Comparison of ENCODE assay signal across 1 cellular context in genomic region chr11:69071956-69072355, GRCh38.
TF ChIP-seq lines count a peak whose summit lies in the region.

No MANE protein-coding gene starts in this region.

TF ChIP-seq in H1, 55 proteins besides CTCF, POLR2A, EP300 and RAD21:
- TF ChIP-seq E2F6 (IDR thresholded peaks at IDR 0.05) (no peak), EGR1 (IDR thresholded peaks at IDR 0.05; ENCODE audit: borderline replicate concordance, low read depth, low read length) (no peak), TBP (IDR thresholded peaks at IDR 0.05; ENCODE audit: low read depth, low read length) (no peak), SUZ12 (IDR thresholded peaks at IDR 0.05; ENCODE audit: low read length) (no peak), SIX5 (IDR thresholded peaks at IDR 0.05; ENCODE audit: low read depth, low read length) (no peak), KDM1A (IDR thresholded peaks at IDR 0.05; ENCODE audit: borderline replicate concordance, low read length) (no peak), BACH1 (IDR thresholded peaks at IDR 0.05; ENCODE audit: low read length) (no peak), SIN3A (conservative IDR thresholded peaks at IDR 0.05 in 1 of 2, IDR thresholded peaks at IDR 0.05 in 1 of 2; ENCODE audit: low read depth in 1 of 2, low read length in 2 of 2) (no peak), FOSL1 (IDR thresholded peaks at IDR 0.05; ENCODE audit: insufficient read depth, low read depth, low read length) (no peak), ATF2 (IDR thresholded peaks at IDR 0.05; ENCODE audit: low read length) (no peak), SP2 (IDR thresholded peaks at IDR 0.05; ENCODE audit: low read length) (no peak), POU5F1 (IDR thresholded peaks at IDR 0.05; ENCODE audit: low read depth, low read length) (no peak), CHD7 (IDR thresholded peaks at IDR 0.05; ENCODE audit: insufficient replicate concordance, low read length) (no peak), CREB1 (IDR thresholded peaks at IDR 0.05) (no peak), JUN (IDR thresholded peaks at IDR 0.05; ENCODE audit: low read depth, low read length) (no peak), KDM5A (IDR thresholded peaks at IDR 0.05; ENCODE audit: low read length) (no peak), POLR2AphosphoS5 (IDR thresholded peaks at IDR 0.05; ENCODE audit: low read depth, low read length) (no peak), NRF1 (IDR thresholded peaks at IDR 0.05; ENCODE audit: low read depth, low read length) (no peak), TEAD4 (IDR thresholded peaks at IDR 0.05; ENCODE audit: low read depth, low read length) (no peak)
